ENCODE assay signal across 8 cellular contexts in genomic region chr4:212438-213174, GRCh38.
DNase-seq lines count a peak whose midpoint lies in the region; ATAC-seq, FAIRE-seq and TF ChIP-seq lines count a peak whose summit lies in the region.

No MANE protein-coding gene starts in this region.

- no peaks in the 10 kb centered on the region for H3K27me3 ChIP-seq in bronchial epithelial cell (ENCODE audit: control insufficient read depth, insufficient read depth, low read length)

- H3K9me3 ChIP-seq in iPS-18c (ENCODE audit: control insufficient read depth, insufficient read depth, low read length): peaks cover 13% of the 10 kb centered on the region

- peak; percentile 95 for FAIRE-seq in bronchial epithelial cell (lab: Jason Lieb, UNC)

- DNase-seq in bronchial epithelial cell (ENCODE audit: low read depth) (peak; percentile 69), renal cortical epithelial cell (ENCODE audit: low read depth) (peak; percentile 77), NCI-H2081 (lab: John Stamatoyannopoulos, UW) (no peak), NCI-H446 (lab: John Stamatoyannopoulos, UW) (no peak)
- no peak for DNase-seq in stimulated activated CD8-positive, alpha-beta memory T cell treated with anti-CD3 and anti-CD28 coated beads, Interleukin-4, amount 100 ng/mL, for 48 hours

- H3K36me3 ChIP-seq in bronchial epithelial cell (ENCODE audit: control insufficient read depth, insufficient read depth, low read length): no peaks in the 10 kb centered on the region

- H3K4me3 ChIP-seq in bronchial epithelial cell (ENCODE audit: low read depth, low read length): peak overlapping the region; percentile 52
- peak overlapping the region; percentile 55 for H3K4me3 ChIP-seq in iPS-18c (ENCODE audit: insufficient read depth, low read depth, low read length)

- ATAC-seq in HG02571 (IDR thresholded peaks at IDR 0.05; ENCODE audit: unreplicated experiment) (peak; percentile 83), GM21723 (IDR thresholded peaks at IDR 0.05; ENCODE audit: unreplicated experiment) (no peak)

- TF ChIP-seq CTCF in bronchial epithelial cell (IDR thresholded peaks at IDR 0.05; ENCODE audit: insufficient read depth, low read length, severe bottlenecking): no peak

Comparison
In these comparisons a context has a peak if more than half of its experiments do, and no peak if none do; other contexts are left out.
1. DNase-seq: peak in bronchial epithelial cell (single experiment) and renal cortical epithelial cell (single experiment); none in stimulated activated CD8-positive, alpha-beta memory T cell treated with anti-CD3 and anti-CD28 coated beads, Interleukin-4, amount 100 ng/mL, for 48 hours (single experiment), NCI-H2081 (0 of 2) and NCI-H446 (0 of 2).